8 cellular contexts compared by ENCODE assay signal in genomic region chr7:76392531-76393115, GRCh38. TPM values are rescaled to one million over a fixed set of nuclear protein-coding genes. Genes with fewer than 3 reads are reported as not detected.
A peak's percentile ranks its signal among the peaks of the same experiment; 100 is the strongest.
DNase-seq lines count a peak whose midpoint lies in the region; ATAC-seq and TF ChIP-seq lines count a peak whose summit lies in the region.

No MANE protein-coding gene starts in this region.

- H3K4me1 Mint-ChIP-seq in activated CD4-positive, alpha-beta T cell treated with anti-CD3 and anti-CD28 coated beads, Interleukin-2, amount 10 ng/mL, durations not matched to agents 7 days and 5 days, result peaks cover 30% of the 10 kb centered on the region

- peak overlapping the region; percentile 84 for H3K4me3 ChIP-seq in adipocyte (ENCODE audit: low read length)
- H3K4me3 ChIP-seq in testis, result peak overlapping the region; percentile 72 to 73

- H3K36me3 ChIP-seq in adipocyte (ENCODE audit: control insufficient read depth, insufficient read depth, low read length, severe bottlenecking) (no peaks in the 10 kb centered on the region), testis (ENCODE audit: low read depth, missing control alignments) (no peaks in the 10 kb centered on the region)

- H3K4me1 ChIP-seq in adipocyte (ENCODE audit: control insufficient read depth, insufficient read depth, low read length) (peaks cover 36% of the 10 kb centered on the region), testis (peaks cover 10% of the 10 kb centered on the region)

- DNase-seq in activated CD4-positive, alpha-beta T cell treated with anti-CD3 and anti-CD28 coated beads, Interleukin-2, amount 10 ng/mL, durations not matched to agents 7 days and 5 days, result no peak
- DNase-seq in activated CD4-positive, alpha-beta T cell treated with anti-CD3 and anti-CD28 coated beads for 1 hour, result no peak
- DNase-seq in adipocyte (ENCODE audit: low read depth) (no peak), left lobe of liver (ENCODE audit: low spot score) (no peak), testis (no peak), SKM-1 treated with dmso at 0.1 percent for 144 hours (lab: John Stamatoyannopoulos, UW; ENCODE audit: unreplicated experiment) (no peak), NCI-H1694 treated with DMSO at 0.1 percent for 48 hours (lab: John Stamatoyannopoulos, UW) (no peak), COLO829 (ENCODE audit: low spot score) (no peak)

- H3K27ac ChIP-seq in testis, result peak overlapping the region; percentile 72 to 80

- ATAC-seq in left lobe of liver, result peak; percentile 53

- peak overlapping the region; percentile 98 for H3K27ac Mint-ChIP-seq in activated CD4-positive, alpha-beta T cell treated with anti-CD3 and anti-CD28 coated beads, Interleukin-2, amount 10 ng/mL, durations not matched to agents 7 days and 5 days

- peak overlapping the region; percentile 80 for H3K9ac ChIP-seq in adipocyte (ENCODE audit: low read length)

- no peaks in the 10 kb centered on the region for H3K9me3 Mint-ChIP-seq in activated CD4-positive, alpha-beta T cell treated with anti-CD3 and anti-CD28 coated beads, Interleukin-2, amount 10 ng/mL, durations not matched to agents 7 days and 5 days

- intact Hi-C loops in testis (cut with DNase I; ENCODE audit: low total_unique reads), result no loop called here

- CTCF ChIA-PET in activated CD4-positive, alpha-beta T cell treated with anti-CD3 and anti-CD28 coated beads, Interleukin-2, amount 10 ng/mL, durations not matched to agents 7 days and 5 days (lab: Charles Lee), result interaction anchor here (0.6 to 1.4 kb wide), 5 partner anchors 9 to 284 kb away, joined by 3 to 6 read pairs (median 4); no protein-coding TSS in a partner anchor

- H3K27me3 ChIP-seq in adipocyte (replicated peaks; ENCODE audit: control insufficient read depth, insufficient read depth, low read length) (no peaks in the 10 kb centered on the region), testis (no peaks in the 10 kb centered on the region)

- WGBS in testis, 2 donors, result 28 to 31% methylated on average over 12 of the region's 12 CpGs

- POLR2A ChIA-PET in activated CD4-positive, alpha-beta T cell treated with anti-CD3 and anti-CD28 coated beads, Interleukin-2, amount 10 ng/mL, durations not matched to agents 7 days and 5 days (lab: Charles Lee), result no interaction called here

- peak overlapping the region; percentile 80 for H3K4me3 Mint-ChIP-seq in activated CD4-positive, alpha-beta T cell treated with anti-CD3 and anti-CD28 coated beads, Interleukin-2, amount 10 ng/mL, durations not matched to agents 7 days and 5 days

- TF ChIP-seq CTCF in testis (IDR thresholded peaks at IDR 0.05), result no peak

- no peak for TF ChIP-seq POLR2A in testis (IDR thresholded peaks at IDR 0.05)

- H3K27me3 Mint-ChIP-seq in activated CD4-positive, alpha-beta T cell treated with anti-CD3 and anti-CD28 coated beads, Interleukin-2, amount 10 ng/mL, durations not matched to agents 7 days and 5 days, result no peaks in the 10 kb centered on the region

- H3K36me3 Mint-ChIP-seq in activated CD4-positive, alpha-beta T cell treated with anti-CD3 and anti-CD28 coated beads, Interleukin-2, amount 10 ng/mL, durations not matched to agents 7 days and 5 days (ENCODE audit: low read depth), result no peaks in the 10 kb centered on the region

- H3K9me3 ChIP-seq in adipocyte (ENCODE audit: control insufficient read depth, low read length), result no peaks in the 10 kb centered on the region
- H3K9me3 ChIP-seq in testis, result no peaks in the 10 kb centered on the region

RNA-seq across cellular contexts. Expression of gene SSC4D, which starts 16.9 kb away (rescaled TPM):
- under 1 TPM; 0.32 to 0.60 TPM for total RNA-seq in activated CD4-positive, alpha-beta T cell treated with anti-CD3 and anti-CD28 coated beads, Interleukin-2, amount 10 ng/mL, durations not matched to agents 7 days and 5 days
- 2.5 TPM for total RNA-seq in left lobe of liver
- total RNA-seq in testis, result 1 to 10 TPM; 1.8 to 2.3 TPM
- 2.8 TPM for polyA plus RNA-seq in testis (ENCODE audit: insufficient read depth, low read depth, low replicate concordance)

RNA-seq across cellular contexts. Expression of gene ZP3, which starts 32.1 kb away (rescaled TPM):
- total RNA-seq in activated CD4-positive, alpha-beta T cell treated with anti-CD3 and anti-CD28 coated beads, Interleukin-2, amount 10 ng/mL, durations not matched to agents 7 days and 5 days, result 1 to 10 TPM; 1.0 to 1.1 TPM
- 0.20 TPM for total RNA-seq in left lobe of liver
- total RNA-seq in testis, result 1 to 10 TPM; 1.7 to 3.5 TPM
- polyA plus RNA-seq in testis (ENCODE audit: insufficient read depth, low read depth, low replicate concordance), result 2.0 TPM

RNA-seq across cellular contexts. Expression of gene YWHAG, which starts 33.8 kb away (rescaled TPM):
- 10 to 100 TPM; 68.0 to 75.1 TPM for total RNA-seq in activated CD4-positive, alpha-beta T cell treated with anti-CD3 and anti-CD28 coated beads, Interleukin-2, amount 10 ng/mL, durations not matched to agents 7 days and 5 days
- total RNA-seq in left lobe of liver (44.8 TPM), testis (10 to 100 TPM; 78.4 to 80.2 TPM)
- 67.4 TPM for polyA plus RNA-seq in testis (ENCODE audit: insufficient read depth, low read depth, low replicate concordance)
